Comparison of ENCODE assay signal across 7 cellular contexts in genomic region chr16:67277999-67278772, GRCh38. TPM values are rescaled to one million over a fixed set of nuclear protein-coding genes. Genes with fewer than 3 reads are reported as not detected.
DNase-seq lines count a peak whose midpoint lies in the region; ATAC-seq and TF ChIP-seq lines count a peak whose summit lies in the region.

No MANE protein-coding gene starts in this region.

- no peak overlapping the region for H4K91ac ChIP-seq in trophoblast cell (ENCODE audit: low read depth, low read length)

- no peak for TF ChIP-seq POLR2A in esophagus squamous epithelium (IDR thresholded peaks at IDR 0.05)

- no peaks in the 10 kb centered on the region for H3K79me2 ChIP-seq in GM23338 (replicated peaks; ENCODE audit: insufficient read depth)
- no peaks in the 10 kb centered on the region for H3K79me2 ChIP-seq in trophoblast cell (ENCODE audit: control insufficient read depth, insufficient read depth, low read length, poor library complexity)

- peak overlapping the region; percentile 87 for H3K4me2 ChIP-seq in GM23338
- H3K4me2 ChIP-seq in trophoblast cell (ENCODE audit: low read length) = peak overlapping the region; percentile 55

- H3K9me3 ChIP-seq in esophagus squamous epithelium (no peaks in the 10 kb centered on the region), trophoblast cell (ENCODE audit: insufficient read depth, low read depth, low read length) (peaks cover 1% of the 10 kb centered on the region)

- H3K23ac ChIP-seq in trophoblast cell (ENCODE audit: low read length) = no peak overlapping the region

- no peak overlapping the region for H3K4ac ChIP-seq in trophoblast cell (ENCODE audit: low read depth, low read length)

- H3K4me1 ChIP-seq in GM23338 (ENCODE audit: insufficient read depth) = peaks cover 5% of the 10 kb centered on the region; the same call in 1 of the 2 replicates
- H3K4me1 ChIP-seq in esophagus squamous epithelium = peaks cover 20 to 39% (median 23%) of the 10 kb centered on the region in 3 donors
- H3K4me1 ChIP-seq in trophoblast cell (ENCODE audit: control insufficient read depth in 1 of 2, insufficient read depth in 2 of 2, low read length in 2 of 2) = peaks cover 9 to 16% of the 10 kb centered on the region in 2 experiments

- 39% methylated on average over 11 of the region's 13 CpGs; no CpG with 5 or more reads in 1 of the 2 donors for WGBS in esophagus squamous epithelium, 2 donors
- no CpG with 5 or more reads among the region's 13 CpGs for WGBS in trophoblast cell (ENCODE audit: extremely low coverage, insufficient coverage, insufficient read length)

- peaks cover 6% of the 10 kb centered on the region for H3K79me1 ChIP-seq in trophoblast cell (ENCODE audit: low read length)

- H4K8ac ChIP-seq in trophoblast cell (ENCODE audit: low read depth, low read length) = peak overlapping the region; percentile 3

- no peak overlapping the region for H3K18ac ChIP-seq in trophoblast cell (ENCODE audit: low read length)

- H3K9me3 Mint-ChIP-seq in GM23338 = no peaks in the 10 kb centered on the region

- TF ChIP-seq CTCF in GM23338 (conservative IDR thresholded peaks at IDR 0.05; ENCODE audit: low read depth in 2 of 2) (no peak), esophagus squamous epithelium (IDR thresholded peaks at IDR 0.05) (no peak)

- peak overlapping the region; percentile 80 for H3K4me3 Mint-ChIP-seq in GM23338

- peaks cover 5% of the 10 kb centered on the region; the same call in 2 of the 3 replicates for H3K36me3 Mint-ChIP-seq in GM23338 (ENCODE audit: low read depth)

- no peak overlapping the region for H2BK120ac ChIP-seq in trophoblast cell (ENCODE audit: insufficient read depth, low read length, poor library complexity)

- H3K36me3 ChIP-seq in GM23338 (ENCODE audit: insufficient read depth) (no peaks in the 10 kb centered on the region), esophagus squamous epithelium (peaks cover 0 to 23% (median 6%) of the 10 kb centered on the region in 3 donors), trophoblast cell (ENCODE audit: control insufficient read depth in 1 of 2, insufficient read depth in 2 of 2, low read length in 2 of 2) (no peaks in the 10 kb centered on the region)

- H3F3A ChIP-seq in GM23338 (replicated peaks; ENCODE audit: low read depth) = no peaks in the 10 kb centered on the region

- no peak overlapping the region for H3K9ac ChIP-seq in trophoblast cell (ENCODE audit: low read length)

- H3K9me2 ChIP-seq in GM23338 (ENCODE audit: insufficient read depth) = no peaks in the 10 kb centered on the region

- intact Hi-C loops in esophagus squamous epithelium (cut with DNase I) = no loop called here

- H3K27ac ChIP-seq in GM23338 (ENCODE audit: low read depth) = no peak overlapping the region
- H3K27ac ChIP-seq in esophagus squamous epithelium = peak overlapping the region; percentile 46 to 83 (median 76)
- H3K27ac ChIP-seq in trophoblast cell (ENCODE audit: low read depth, low read length) = no peak overlapping the region

- peak overlapping the region; percentile 29 for H2BK12ac ChIP-seq in trophoblast cell (ENCODE audit: low read length)

- peaks cover 2% of the 10 kb centered on the region; the same call in 2 of the 3 replicates for H3K4me1 Mint-ChIP-seq in GM23338

- no peak overlapping the region for H2AK5ac ChIP-seq in trophoblast cell (ENCODE audit: low read length)

- H4K20me1 ChIP-seq in GM23338 (replicated peaks; ENCODE audit: insufficient read depth) = no peaks in the 10 kb centered on the region

- peak; percentile 80 for DNase-seq in GM23338 (ENCODE audit: low spot score)
- peak; percentile 87 for DNase-seq in RPMI7951 (ENCODE audit: low read depth)
- DNase-seq in esophagus squamous epithelium (lab: John Stamatoyannopoulos, UW) = no peak
- no peak for DNase-seq in trophoblast cell
- DNase-seq in iPS-NIHi11 (ENCODE audit: low spot score) = no peak
- no peak for DNase-seq in NCI-H1105 (lab: John Stamatoyannopoulos, UW)

- H3K4me3 ChIP-seq in GM23338 (peak overlapping the region; percentile 60), esophagus squamous epithelium (peak overlapping the region; percentile 53 to 83 (median 70)), trophoblast cell (ENCODE audit: low read depth, low read length) (no peak overlapping the region)

- no peak overlapping the region for H3K14ac ChIP-seq in trophoblast cell (ENCODE audit: low read length)

- peaks cover 6% of the 10 kb centered on the region for H3K27me3 Mint-ChIP-seq in GM23338 (ENCODE audit: insufficient read depth, low read depth, poor library complexity)

- ATAC-seq in GM23338 (no peak), HG03565 (IDR thresholded peaks at IDR 0.05; ENCODE audit: unreplicated experiment) (no peak)

- H2AFZ ChIP-seq in GM23338 = peak overlapping the region; percentile 85
- no peak overlapping the region for H2AFZ ChIP-seq in trophoblast cell (ENCODE audit: insufficient read depth, low read length, poor library complexity)

- H2BK5ac ChIP-seq in trophoblast cell (ENCODE audit: low read depth, low read length, poor library complexity) = no peak overlapping the region

- H3K27ac Mint-ChIP-seq in GM23338 = no peak overlapping the region

- no peak overlapping the region for H4K12ac ChIP-seq in trophoblast cell (ENCODE audit: low read depth, low read length)

- H3K27me3 ChIP-seq in GM23338 (ENCODE audit: insufficient read depth) (peaks cover 13% of the 10 kb centered on the region), esophagus squamous epithelium (no peaks in the 10 kb centered on the region), trophoblast cell (ENCODE audit: insufficient read depth, low read length) (peaks cover 4% of the 10 kb centered on the region)

TF ChIP-seq in GM23338, 12 proteins besides CTCF, POLR2A, EP300 and RAD21 (continues in another document):
- TF ChIP-seq, protein P1, sequence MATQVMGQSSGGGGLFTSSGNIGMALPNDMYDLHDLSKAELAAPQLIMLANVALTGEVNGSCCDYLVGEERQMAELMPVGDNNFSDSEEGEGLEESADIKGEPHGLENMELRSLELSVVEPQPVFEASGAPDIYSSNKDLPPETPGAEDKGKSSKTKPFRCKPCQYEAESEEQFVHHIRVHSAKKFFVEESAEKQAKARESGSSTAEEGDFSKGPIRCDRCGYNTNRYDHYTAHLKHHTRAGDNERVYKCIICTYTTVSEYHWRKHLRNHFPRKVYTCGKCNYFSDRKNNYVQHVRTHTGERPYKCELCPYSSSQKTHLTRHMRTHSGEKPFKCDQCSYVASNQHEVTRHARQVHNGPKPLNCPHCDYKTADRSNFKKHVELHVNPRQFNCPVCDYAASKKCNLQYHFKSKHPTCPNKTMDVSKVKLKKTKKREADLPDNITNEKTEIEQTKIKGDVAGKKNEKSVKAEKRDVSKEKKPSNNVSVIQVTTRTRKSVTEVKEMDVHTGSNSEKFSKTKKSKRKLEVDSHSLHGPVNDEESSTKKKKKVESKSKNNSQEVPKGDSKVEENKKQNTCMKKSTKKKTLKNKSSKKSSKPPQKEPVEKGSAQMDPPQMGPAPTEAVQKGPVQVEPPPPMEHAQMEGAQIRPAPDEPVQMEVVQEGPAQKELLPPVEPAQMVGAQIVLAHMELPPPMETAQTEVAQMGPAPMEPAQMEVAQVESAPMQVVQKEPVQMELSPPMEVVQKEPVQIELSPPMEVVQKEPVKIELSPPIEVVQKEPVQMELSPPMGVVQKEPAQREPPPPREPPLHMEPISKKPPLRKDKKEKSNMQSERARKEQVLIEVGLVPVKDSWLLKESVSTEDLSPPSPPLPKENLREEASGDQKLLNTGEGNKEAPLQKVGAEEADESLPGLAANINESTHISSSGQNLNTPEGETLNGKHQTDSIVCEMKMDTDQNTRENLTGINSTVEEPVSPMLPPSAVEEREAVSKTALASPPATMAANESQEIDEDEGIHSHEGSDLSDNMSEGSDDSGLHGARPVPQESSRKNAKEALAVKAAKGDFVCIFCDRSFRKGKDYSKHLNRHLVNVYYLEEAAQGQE (IDR thresholded peaks at IDR 0.05; ENCODE audit: unreplicated experiment) = no peak
- no peak for TF ChIP-seq POLR2AphosphoS5 (IDR thresholded peaks at IDR 0.05; ENCODE audit: low read depth)
- TF ChIP-seq, protein P2, sequence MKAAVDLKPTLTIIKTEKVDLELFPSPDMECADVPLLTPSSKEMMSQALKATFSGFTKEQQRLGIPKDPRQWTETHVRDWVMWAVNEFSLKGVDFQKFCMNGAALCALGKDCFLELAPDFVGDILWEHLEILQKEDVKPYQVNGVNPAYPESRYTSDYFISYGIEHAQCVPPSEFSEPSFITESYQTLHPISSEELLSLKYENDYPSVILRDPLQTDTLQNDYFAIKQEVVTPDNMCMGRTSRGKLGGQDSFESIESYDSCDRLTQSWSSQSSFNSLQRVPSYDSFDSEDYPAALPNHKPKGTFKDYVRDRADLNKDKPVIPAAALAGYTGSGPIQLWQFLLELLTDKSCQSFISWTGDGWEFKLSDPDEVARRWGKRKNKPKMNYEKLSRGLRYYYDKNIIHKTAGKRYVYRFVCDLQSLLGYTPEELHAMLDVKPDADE (IDR thresholded peaks at IDR 0.05) = no peak
- no peak for TF ChIP-seq ZNF114 (CRISPR knock-in tag; IDR thresholded peaks at IDR 0.05)

RNA-seq across cellular contexts. Expression of gene PLEKHG4, which starts 1.1 kb away (rescaled TPM):
- total RNA-seq in GM23338 (2014; rRNA removed; shearing (Covaris generic)) = 10.3 and 17.1 TPM in 2 replicates
- polyA plus RNA-seq in GM23338 (2016; fragmentation: Nextera tagmentation; extraction: Ambion mirVana) = 3.2 and 4.9 TPM in 2 replicates
- 2.9 and 4.9 TPM in 2 replicates for total RNA-seq in RPMI7951 (2014; rRNA removed; shearing (Covaris generic))
- 10 to 100 TPM in 1 of 4 donors, 1 to 10 TPM in 3; 5.0 to 11.4 (median 7.5) TPM for total RNA-seq in esophagus squamous epithelium
- polyA plus RNA-seq in trophoblast cell (2013) = 0.35 and 0.60 TPM in 2 replicates

RNA-seq across cellular contexts. Expression of gene SLC9A5, which starts 29.4 kb away (rescaled TPM):
- 5.4 and 6.4 TPM in 2 replicates for total RNA-seq in GM23338 (2014; rRNA removed; shearing (Covaris generic))
- 3.4 and 4.5 TPM in 2 replicates for polyA plus RNA-seq in GM23338 (2016; fragmentation: Nextera tagmentation; extraction: Ambion mirVana)
- total RNA-seq in RPMI7951 (2014; rRNA removed; shearing (Covaris generic)) = 0.98 and 1.1 TPM in 2 replicates
- total RNA-seq in esophagus squamous epithelium = under 1 TPM in 1 of 4 donors, not detected in 3; 0.19 TPM
- 0.63 and 0.68 TPM in 2 replicates for polyA plus RNA-seq in trophoblast cell (2013)

RNA-seq across cellular contexts. Expression of gene FHOD1, which starts 30.9 kb away (rescaled TPM):
- 48.2 and 52.7 TPM in 2 replicates for total RNA-seq in GM23338 (2014; rRNA removed; shearing (Covaris generic))
- polyA plus RNA-seq in GM23338 (2016; fragmentation: Nextera tagmentation; extraction: Ambion mirVana) = 26.2 and 28.4 TPM in 2 replicates
- 33.6 and 37.2 TPM in 2 replicates for total RNA-seq in RPMI7951 (2014; rRNA removed; shearing (Covaris generic))
- 1 to 10 TPM; 1.9 to 7.4 (median 5.3) TPM for total RNA-seq in esophagus squamous epithelium
- polyA plus RNA-seq in trophoblast cell (2013) = 15.3 and 16.6 TPM in 2 replicates

RNA-seq across cellular contexts. Expression of gene KCTD19, which starts 48.4 kb away (rescaled TPM):
- 0.31 TPM in 1 of 2 replicates, not detected in the other for total RNA-seq in GM23338 (2014; rRNA removed; shearing (Covaris generic))
- polyA plus RNA-seq in GM23338 (2016; fragmentation: Nextera tagmentation; extraction: Ambion mirVana) = 0.61 and 0.65 TPM in 2 replicates
- total RNA-seq in RPMI7951 (2014; rRNA removed; shearing (Covaris generic)) = not detected in 2 replicates
- total RNA-seq in esophagus squamous epithelium = under 1 TPM in 1 of 4 donors, not detected in 3; 0.09 TPM
- 0.10 and 0.22 TPM in 2 replicates for polyA plus RNA-seq in trophoblast cell (2013)

RNA-seq across cellular contexts. Expression of gene LRRC36, which starts 48.4 kb away (rescaled TPM):
- 1.2 TPM in 1 of 2 replicates, not detected in the other for total RNA-seq in GM23338 (2014; rRNA removed; shearing (Covaris generic))
- polyA plus RNA-seq in GM23338 (2016; fragmentation: Nextera tagmentation; extraction: Ambion mirVana) = not detected in 2 replicates
- total RNA-seq in RPMI7951 (2014; rRNA removed; shearing (Covaris generic)) = not detected in 2 replicates
- not detected for total RNA-seq in esophagus squamous epithelium
- 0.03 and 0.08 TPM in 2 replicates for polyA plus RNA-seq in trophoblast cell (2013)

Comparison
In these comparisons a context has a peak if more than half of its experiments do, and no peak if none do; other contexts are left out.
1. DNase-seq: peak in GM23338 (single experiment) and RPMI7951 (single experiment); none in esophagus squamous epithelium (single experiment), trophoblast cell (0 of 2), iPS-NIHi11 (single experiment) and NCI-H1105 (single experiment).
2. H3K27ac ChIP-seq: peak in esophagus squamous epithelium (4 of 4); none in GM23338 (single experiment) and trophoblast cell (single experiment).